Comparison of ENCODE assay signal across 7 cellular contexts in genomic region chr1:58773406-58773840, GRCh38. TPM values are rescaled to one million over a fixed set of nuclear protein-coding genes. Genes with fewer than 3 reads are reported as not detected.
A peak's percentile ranks its signal among the peaks of the same experiment; 100 is the strongest.
DNase-seq lines count a peak whose midpoint lies in the region; ATAC-seq lines count a peak whose summit lies in the region.

No MANE protein-coding gene starts in this region.

- no peak overlapping the region for H3K27ac Mint-ChIP-seq in stimulated activated effector memory CD8-positive, alpha-beta T cell treated with anti-CD3 and anti-CD28 coated beads, Interleukin-12 subunit alpha, Interleukin-12 subunit beta, amount 100 ng/mL, for 72 hours

- H3K4me3 Mint-ChIP-seq in stimulated activated effector memory CD8-positive, alpha-beta T cell treated with anti-CD3 and anti-CD28 coated beads, Interleukin-12 subunit alpha, Interleukin-12 subunit beta, amount 100 ng/mL, for 72 hours: no peak overlapping the region

- H3K9me3 Mint-ChIP-seq in stimulated activated effector memory CD8-positive, alpha-beta T cell treated with anti-CD3 and anti-CD28 coated beads, Interleukin-12 subunit alpha, Interleukin-12 subunit beta, amount 100 ng/mL, for 72 hours: no peaks in the 10 kb centered on the region

- ATAC-seq in GM18867 (IDR thresholded peaks at IDR 0.05; ENCODE audit: unreplicated experiment): peak; percentile 63
- peak; percentile 58 for ATAC-seq in HG02870 (IDR thresholded peaks at IDR 0.05; ENCODE audit: unreplicated experiment)
- no peak for ATAC-seq in HG02973 (IDR thresholded peaks at IDR 0.05; ENCODE audit: unreplicated experiment)
- no peak for ATAC-seq in stimulated activated effector memory CD8-positive, alpha-beta T cell treated with anti-CD3 and anti-CD28 coated beads, Interleukin-12 subunit alpha, Interleukin-12 subunit beta, amount 100 ng/mL, for 72 hours

- H3K4me1 Mint-ChIP-seq in stimulated activated effector memory CD8-positive, alpha-beta T cell treated with anti-CD3 and anti-CD28 coated beads, Interleukin-12 subunit alpha, Interleukin-12 subunit beta, amount 100 ng/mL, for 72 hours: peaks cover 5% of the 10 kb centered on the region

- no peaks in the 10 kb centered on the region for H3K36me3 Mint-ChIP-seq in stimulated activated effector memory CD8-positive, alpha-beta T cell treated with anti-CD3 and anti-CD28 coated beads, Interleukin-12 subunit alpha, Interleukin-12 subunit beta, amount 100 ng/mL, for 72 hours

- DNase-seq in NCI-H226 (peak; percentile 71), dermis microvascular lymphatic vessel endothelial cell (ENCODE audit: low read depth in 2 of 2) (peak; percentile 85 to 97), myocyte (ENCODE audit: low read depth) (peak; percentile 86)
- DNase-seq in stimulated activated effector memory CD8-positive, alpha-beta T cell treated with anti-CD3 and anti-CD28 coated beads, Interleukin-12 subunit alpha, Interleukin-12 subunit beta, amount 100 ng/mL, for 72 hours (ENCODE audit: low spot score in 2 of 2): no peak

RNA-seq across cellular contexts. Expression of gene JUN, which starts 10.4 kb away (rescaled TPM):
- total RNA-seq in dermis microvascular lymphatic vessel endothelial cell (43.4 and 72.7 TPM in 2 replicates), myocyte (65.9 and 141 TPM in 2 replicates)
- 61.1 TPM for polyA plus RNA-seq in myocyte (2012)

Comparison
In these comparisons a context has a peak if more than half of its experiments do, and no peak if none do; other contexts are left out.
1. ATAC-seq: peak in GM18867 (single experiment) and HG02870 (single experiment); none in HG02973 (single experiment) and stimulated activated effector memory CD8-positive, alpha-beta T cell treated with anti-CD3 and anti-CD28 coated beads, Interleukin-12 subunit alpha, Interleukin-12 subunit beta, amount 100 ng/mL, for 72 hours (single experiment).
2. DNase-seq: peak in NCI-H226 (single experiment), dermis microvascular lymphatic vessel endothelial cell (2 of 2) and myocyte (single experiment); none in stimulated activated effector memory CD8-positive, alpha-beta T cell treated with anti-CD3 and anti-CD28 coated beads, Interleukin-12 subunit alpha, Interleukin-12 subunit beta, amount 100 ng/mL, for 72 hours (0 of 2).